Comparison of ENCODE assay signal across 18 cellular contexts in the genomic region with DNA sequence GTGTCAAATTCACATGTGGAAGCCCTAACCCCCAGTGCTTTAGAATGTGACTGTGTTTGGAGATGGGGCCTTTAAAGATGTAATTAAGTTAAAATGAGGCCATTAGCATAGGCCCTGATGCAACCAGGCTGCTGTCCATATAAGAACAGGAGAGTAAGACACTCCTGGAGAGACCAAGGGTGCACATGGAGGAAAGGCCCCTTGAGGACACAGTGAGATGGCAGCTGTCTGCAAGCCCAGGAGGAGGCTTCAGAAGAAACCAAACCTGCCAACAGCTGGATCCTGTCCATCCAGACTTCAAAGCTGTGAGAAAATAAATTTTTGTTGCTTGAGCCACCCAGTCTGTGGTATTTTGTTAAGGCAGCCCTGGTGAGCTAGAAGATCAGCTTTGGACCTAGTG. TPM values are rescaled to one million over a fixed set of nuclear protein-coding genes. Genes with fewer than 3 reads are reported as not detected.
"Had no signal": no experiment of that assay in that cellular context is flagged by ENCODE, and none has a peak within 500 bp of the region (broad histone marks: within the 10 kb centered on the region; RNA-seq: fewer than 3 reads in every experiment).

No MANE protein-coding gene starts in this region.

- H3K4me1 ChIP-seq: neural progenitor cell, transverse colon had no signal

- H3K36me3 ChIP-seq: cardiac muscle cell, gastrocnemius medialis, neural progenitor cell, transverse colon had no signal

- H3K4me3 ChIP-seq: cardiac muscle cell, gastrocnemius medialis, neural progenitor cell, smooth muscle cell, transverse colon had no signal

- H3K27ac ChIP-seq: gastrocnemius medialis, neural progenitor cell, transverse colon had no signal

- H3K27me3 ChIP-seq: cardiac muscle cell, gastrocnemius medialis, neural progenitor cell had no signal

- H2AFZ ChIP-seq: neural progenitor cell had no signal

- H3K9me3 ChIP-seq: gastrocnemius medialis, transverse colon had no signal

- DNase-seq: activated CD4-positive, alpha-beta T cell treated with anti-CD3 and anti-CD28 coated beads, Interleukin-2, amount 10 ng/mL, durations not matched to agents 7 days and 5 days; activated CD4-positive, CD25-positive, alpha-beta regulatory T cell; activated naive CD4-positive, alpha-beta T cell treated with anti-CD3 and anti-CD28 coated beads for 36 hours; activated T-cell treated with anti-CD3 and anti-CD28 coated beads for 4 hours; effector CD8-positive, alpha-beta T cell; gastrocnemius medialis; kidney; mesendoderm; posterior cingulate gyrus; T-helper 17 cell; transverse colon had no signal

RNA-seq across cellular contexts. Expression of gene OTOR, which starts 35.1 kb away (rescaled TPM):
- total RNA-seq: activated CD4-positive, alpha-beta T cell treated with anti-CD3 and anti-CD28 coated beads, Interleukin-2, amount 10 ng/mL, durations not matched to agents 7 days and 5 days; activated CD8-positive, alpha-beta memory T cell treated with anti-CD3 and anti-CD28 coated beads for 36 hours; activated naive CD4-positive, alpha-beta T cell treated with anti-CD3 and anti-CD28 coated beads for 36 hours; activated T-helper 17 cell treated with anti-CD3 and anti-CD28 coated beads, Interleukin-2, amount 50 U/mL, for 72 hours; cardiac muscle cell; gastrocnemius medialis; kidney; liver; smooth muscle cell; subcutaneous adipose tissue; T-helper 17 cell; transverse colon had no signal
